ENCODE assay signal across 5 cellular contexts in the genomic region with DNA sequence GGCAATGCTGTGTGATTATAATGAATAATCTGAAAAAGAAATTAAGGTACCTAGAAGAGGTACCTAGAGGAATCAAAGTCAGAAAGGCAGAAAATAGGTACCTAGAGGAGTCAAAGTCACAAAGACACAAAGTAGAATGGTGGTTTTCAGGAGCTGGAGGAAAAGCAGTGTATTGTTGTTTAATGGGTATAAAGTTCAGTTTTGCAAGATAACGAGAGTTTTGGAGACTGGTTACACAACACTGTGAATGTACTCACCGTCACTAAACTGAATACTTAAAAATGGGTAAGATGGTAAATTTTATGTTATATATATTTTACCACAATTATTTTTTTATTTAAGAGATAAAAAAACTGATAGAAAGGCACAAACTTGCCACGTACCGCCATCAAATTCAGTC.
"Had no signal": no experiment of that assay in that cellular context is flagged by ENCODE, and none has a peak within 500 bp of the region (broad histone marks: within the 10 kb centered on the region; RNA-seq: fewer than 3 reads in every experiment).

No MANE protein-coding gene starts in this region.

- DNase-seq: H9, HCEC 1CT, IMR-90 had no signal

- H3K27ac Mint-ChIP-seq: GM23338, H9 had no signal

- H3K9me3 Mint-ChIP-seq: GM23338, H9 had no signal

- H3K4me3 Mint-ChIP-seq: GM23338, H9 had no signal

- H3K4me3 ChIP-seq: GM23338 had no signal

- H3K4me1 Mint-ChIP-seq: GM23338, H9 had no signal

- ATAC-seq: GM23338 had no signal

- H3K27ac ChIP-seq: HL-60 had no signal
